Comparison of ENCODE assay signal across 8 cellular contexts in the genomic region with DNA sequence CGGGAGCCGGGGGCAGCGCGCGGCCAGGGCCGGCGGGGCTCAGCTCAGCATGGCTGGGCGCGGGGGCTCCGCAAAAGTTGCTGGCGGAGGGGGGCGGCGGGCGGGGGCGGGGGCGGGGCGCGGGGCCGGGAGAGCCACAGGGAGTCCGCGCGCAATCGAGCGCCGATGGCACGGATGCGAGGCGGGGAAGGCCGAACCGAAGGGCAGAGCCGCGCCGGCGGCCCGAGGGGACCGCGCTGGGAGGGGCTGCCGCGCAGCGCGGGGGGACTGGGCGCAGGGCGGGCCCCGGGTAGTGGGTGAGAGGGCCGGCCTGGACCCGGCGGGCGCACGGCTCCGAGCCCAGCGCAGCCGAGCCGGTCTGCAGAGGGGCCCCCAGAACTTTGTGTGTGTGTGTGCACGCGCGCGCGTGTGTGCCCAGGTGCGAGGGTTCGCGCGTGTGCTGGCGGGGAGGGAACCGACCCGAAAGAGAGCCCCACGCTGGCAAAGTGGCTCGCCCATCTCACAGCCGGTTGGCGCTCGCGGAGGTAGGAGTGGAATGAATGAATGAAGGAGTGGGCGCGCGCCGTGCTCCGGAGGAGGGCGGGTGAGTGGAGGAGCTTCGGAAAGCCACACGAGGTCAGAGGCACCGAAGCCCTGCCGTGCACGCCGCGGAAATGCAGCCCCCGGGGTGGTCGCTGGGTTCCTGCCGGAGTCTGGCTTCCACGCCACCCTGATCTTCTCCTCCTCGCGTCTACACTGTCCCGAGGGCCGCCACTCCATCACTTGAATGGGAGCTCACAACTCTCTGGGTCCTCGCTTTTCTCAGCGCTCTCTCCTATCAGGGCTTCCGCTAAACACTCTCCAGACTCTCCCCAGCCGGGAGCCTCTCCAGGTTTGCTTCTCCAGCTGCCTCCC. TPM values are rescaled to one million over a fixed set of nuclear protein-coding genes. Genes with fewer than 3 reads are reported as not detected.
A peak's percentile ranks its signal among the peaks of the same experiment; 100 is the strongest.
DNase-seq lines count a peak whose midpoint lies in the region; ATAC-seq, FAIRE-seq and TF ChIP-seq lines count a peak whose summit lies in the region.

A gene (minus strand): TSS at position 51 of the 894 bp plus-strand sequence. CDS start 375 bp downstream, outside the sequence.

- TF ChIP-seq POLR2A in prostate gland (IDR thresholded peaks at IDR 0.05) = peak; percentile 18

- peak within 1 kb of the TSS; percentile 99 for H3K27ac Mint-ChIP-seq in T-helper 17 cell

- TF ChIP-seq CTCF in left ventricle myocardium inferior (IDR thresholded peaks at IDR 0.05; ENCODE audit: borderline replicate concordance) (no peak), prostate gland (IDR thresholded peaks at IDR 0.05) (no peak)

- no peak for FAIRE-seq in urothelium cell line (lab: Jason Lieb, UNC)

- H3K27ac ChIP-seq in left ventricle myocardium inferior (replicated peaks) (peak within 1 kb of the TSS; percentile 94), prostate gland (peak within 1 kb of the TSS; percentile 95 to 97)

- intact Hi-C loops in left ventricle myocardium inferior (cut with micrococcal nuclease) (loop anchor here (5.0 to 10.0 kb wide), 2 partner anchors 83 to 131 kb away; no protein-coding TSS in a partner anchor), prostate gland (cut with DNase I) (loop anchor here (2.0 to 5.0 kb wide), 3 partner anchors 74 to 276 kb away; no protein-coding TSS in a partner anchor)

- H3K9me3 ChIP-seq in MG63 (no peaks in the 10 kb centered on the region), T-helper 17 cell (ENCODE audit: control insufficient read depth, low read length, poor library complexity, severe bottlenecking) (no peaks in the 10 kb centered on the region), left ventricle myocardium inferior (replicated peaks) (no peaks in the 10 kb centered on the region), prostate gland (no peaks in the 10 kb centered on the region)

- peaks cover 8% of the 10 kb centered on the region; the same call in 1 of the 2 replicates for H3K36me3 ChIP-seq in MG63
- H3K36me3 ChIP-seq in left ventricle myocardium inferior = peaks cover 5% of the 10 kb centered on the region
- no peaks in the 10 kb centered on the region for H3K36me3 ChIP-seq in prostate gland

- H3K4me3 ChIP-seq in MG63 (peak within 1 kb of the TSS; percentile 70), left ventricle myocardium inferior (peak within 1 kb of the TSS; percentile 93), prostate gland (peak within 1 kb of the TSS; percentile 74 to 90)

- H3K4me1 ChIP-seq in left ventricle myocardium inferior (peaks cover 47% of the 10 kb centered on the region), prostate gland (replicated peaks) (no peaks in the 10 kb centered on the region)

- peaks cover 6% of the 10 kb centered on the region for H3K36me3 Mint-ChIP-seq in T-helper 17 cell (ENCODE audit: low read depth)

- peak within 1 kb of the TSS; percentile 99 for H3K4me3 Mint-ChIP-seq in T-helper 17 cell

- peaks cover 44% of the 10 kb centered on the region for H3K4me1 Mint-ChIP-seq in T-helper 17 cell

- H3K27me3 ChIP-seq in MG63 (no peaks in the 10 kb centered on the region), left ventricle myocardium inferior (ENCODE audit: low read depth) (no peaks in the 10 kb centered on the region), prostate gland (replicated peaks; ENCODE audit: insufficient read depth) (no peaks in the 10 kb centered on the region)

- DNase-seq in ELF-1 (ENCODE audit: low read depth, low spot score) (peak; percentile 35), H4 (ENCODE audit: low spot score) (peak; percentile 80), MG63 (peak; percentile 78), T-helper 17 cell (peak; percentile 62 to 64 (median 62)), amniotic stem cell (lab: John Stamatoyannopoulos, UW) (peak; percentile 77), left ventricle myocardium inferior (peak; percentile 84), prostate gland (ENCODE audit: low spot score) (peak; percentile 74), urothelium cell line (ENCODE audit: low spot score) (peak; percentile 85)

- WGBS in prostate gland = under 1% methylated on average over 37 of the region's 96 CpGs

- peaks cover 21% of the 10 kb centered on the region for H3K27me3 Mint-ChIP-seq in T-helper 17 cell

- peak; percentile 71 for ATAC-seq in T-helper 17 cell

RNA-seq across cellular contexts. Expression of the gene that starts here (rescaled TPM):
- 12.5 and 15.4 TPM in 2 replicates for total RNA-seq in H4 (2014; rRNA removed; shearing (Covaris generic))
- 1.5 and 2.0 TPM in 2 replicates for total RNA-seq in MG63 (2014; rRNA removed; shearing (Covaris generic); ENCODE audit: low replicate concordance)
- total RNA-seq in T-helper 17 cell (10 to 100 TPM; 36.9 to 42.9 TPM), left ventricle myocardium inferior (127 TPM), prostate gland (10 to 100 TPM; 54.4 to 72.7 TPM)

Comparison
In these comparisons a context has a peak if more than half of its experiments do, and no peak if none do; other contexts are left out.
1. Peak in every context shown above with its lines: DNase-seq, ATAC-seq, H3K4me3 ChIP-seq and H3K27ac ChIP-seq.
2. DNase-seq: peak in every context shown above with its lines; median percentile 85 in urothelium cell line; 84 in left ventricle myocardium inferior; 80 in H4; 78 in MG63; 77 in amniotic stem cell; 74 in prostate gland; 62 in T-helper 17 cell; 35 in ELF-1.